ENCODE assay signal across 18 cellular contexts in the genomic region with DNA sequence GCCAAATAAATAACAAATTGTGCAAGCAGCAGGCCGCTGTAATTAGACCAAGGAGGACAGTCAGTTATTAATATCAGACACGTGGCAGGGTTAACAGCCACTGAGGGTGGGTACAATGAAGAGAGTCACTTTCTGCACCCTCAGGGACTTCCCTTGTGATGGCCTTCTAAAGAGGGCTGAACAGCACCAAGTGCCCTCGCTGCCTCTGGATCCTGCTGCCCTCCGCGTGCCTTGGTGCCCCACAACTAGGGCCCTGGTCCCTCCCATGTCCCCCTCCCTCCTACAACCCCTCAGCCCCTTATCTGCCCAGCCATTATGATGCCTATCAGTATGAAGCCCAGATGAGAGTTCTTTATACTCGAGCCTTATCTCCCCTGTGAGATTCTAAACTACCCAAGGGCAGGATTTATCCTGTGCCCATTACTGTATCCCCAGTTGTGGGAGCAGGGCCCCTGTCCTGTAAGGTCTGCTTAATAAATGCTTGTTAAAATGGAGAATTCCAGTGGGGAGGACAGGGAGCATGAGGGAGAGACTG. TPM values are rescaled to one million over a fixed set of nuclear protein-coding genes. Genes with fewer than 3 reads are reported as not detected.
DNase-seq lines count a peak whose midpoint lies in the region; ATAC-seq and TF ChIP-seq lines count a peak whose summit lies in the region.
"Had no signal": no experiment of that assay in that cellular context is flagged by ENCODE, and none has a peak within 500 bp of the region (broad histone marks: within the 10 kb centered on the region; RNA-seq: fewer than 3 reads in every experiment).

No MANE protein-coding gene starts in this region.

- peaks cover 90% of the 10 kb centered on the region for H3K4me1 ChIP-seq in GM23338 (ENCODE audit: insufficient read depth)
- peaks cover 32% of the 10 kb centered on the region for H3K4me1 ChIP-seq in body of pancreas
- peaks cover 68% of the 10 kb centered on the region for H3K4me1 ChIP-seq in lower lobe of right lung
- peaks cover 3 to 81% (median 19%) of the 10 kb centered on the region in 5 donors for H3K4me1 ChIP-seq in subcutaneous abdominal adipose tissue (ENCODE audit: control insufficient read depth in 5 of 5, insufficient read depth in 5 of 5, low read length in 5 of 5)

- ATAC-seq in GM23338 = no peak
- ATAC-seq in body of pancreas = no peak
- no peak for ATAC-seq in lower lobe of right lung
- ATAC-seq in GM18502 (IDR thresholded peaks at IDR 0.05; ENCODE audit: poor library complexity, unreplicated experiment) = no peak
- ATAC-seq: T-cell had no signal

- no peaks in the 10 kb centered on the region for H3K9me2 ChIP-seq in GM23338 (ENCODE audit: insufficient read depth)

- TF ChIP-seq CTCF in GM23338 (conservative IDR thresholded peaks at IDR 0.05; ENCODE audit: low read depth in 2 of 2) (no peak), body of pancreas (IDR thresholded peaks at IDR 0.05) (no peak), lower lobe of right lung (IDR thresholded peaks at IDR 0.05) (no peak)

- H3K4me1 Mint-ChIP-seq in GM23338 = peaks cover 94% of the 10 kb centered on the region

- H3K27ac ChIP-seq in GM23338 (ENCODE audit: low read depth) (peak overlapping the region; percentile 81), body of pancreas (peak overlapping the region in 3 of 4 donors; percentile 66 to 77 (median 67)), lower lobe of right lung (peak overlapping the region; percentile 75), subcutaneous abdominal adipose tissue (ENCODE audit: low read depth, low read length) (peak overlapping the region; percentile 75)

- no peaks in the 10 kb centered on the region for H4K20me1 ChIP-seq in GM23338 (replicated peaks; ENCODE audit: insufficient read depth)

- no peaks in the 10 kb centered on the region for H3K9me3 ChIP-seq in body of pancreas
- H3K9me3 ChIP-seq in lower lobe of right lung = no peaks in the 10 kb centered on the region
- H3K9me3 ChIP-seq in subcutaneous abdominal adipose tissue (ENCODE audit: control insufficient read depth in 5 of 5, low read length in 5 of 5) = no peaks in the 10 kb centered on the region

- no peaks in the 10 kb centered on the region; the same call in 2 of the 3 replicates for H3K9me3 Mint-ChIP-seq in GM23338
- H3K9me3 Mint-ChIP-seq: immature natural killer cell, mesothelial cell of epicardium, T-cell had no signal

- 67 to 78% methylated on average over 6 of the region's 6 CpGs for WGBS in body of pancreas, 2 donors

- peak overlapping the region; percentile 1 for H3K4me2 ChIP-seq in GM23338

- intact Hi-C loops in body of pancreas (cut with DNase I) (no loop called here), lower lobe of right lung (cut with DNase I) (no loop called here), posterior vena cava (cut with DNase I) (no loop called here)

- H3K36me3 Mint-ChIP-seq in GM23338 (ENCODE audit: low read depth) = no peaks in the 10 kb centered on the region; the same call in 2 of the 3 replicates
- H3K36me3 Mint-ChIP-seq: mesothelial cell of epicardium, T-cell had no signal

- no peak overlapping the region for H3K4me3 ChIP-seq in GM23338
- H3K4me3 ChIP-seq in body of pancreas = no peak overlapping the region
- no peak overlapping the region for H3K4me3 ChIP-seq in lower lobe of right lung
- no peak overlapping the region for H3K4me3 ChIP-seq in subcutaneous abdominal adipose tissue (ENCODE audit: low read depth in 1 of 5, low read length in 5 of 5)

- peaks cover 21% of the 10 kb centered on the region for H3K27me3 Mint-ChIP-seq in GM23338 (ENCODE audit: insufficient read depth, low read depth, poor library complexity)

- no peak for TF ChIP-seq POLR2A in body of pancreas (IDR thresholded peaks at IDR 0.05)

- peaks cover 26% of the 10 kb centered on the region for H3F3A ChIP-seq in GM23338 (replicated peaks; ENCODE audit: low read depth)

- peak overlapping the region; percentile 98 for H3K27ac Mint-ChIP-seq in GM23338
- H3K27ac Mint-ChIP-seq: mesothelial cell of epicardium, progenitor cell of endocrine pancreas, T-cell had no signal

- H2AFZ ChIP-seq in GM23338 = no peak overlapping the region

- H3K4me3 Mint-ChIP-seq in GM23338 = peak overlapping the region; percentile 15; the same call in 1 of the 3 replicates
- H3K4me3 Mint-ChIP-seq: immature natural killer cell, mesothelial cell of epicardium, T-cell had no signal

- H3K9ac ChIP-seq in subcutaneous abdominal adipose tissue (ENCODE audit: low read length in 5 of 5) = no peak overlapping the region

- DNase-seq in GM23338 (ENCODE audit: low spot score) (no peak), body of pancreas (no peak), lower lobe of right lung (no peak), activated gamma-delta T cell (lab: John Stamatoyannopoulos, UW) (no peak), posterior vena cava (ENCODE audit: low spot score) (no peak), mucosa of gallbladder (ENCODE audit: low spot score) (no peak)
- DNase-seq: activated CD4-positive, CD25-positive, alpha-beta regulatory T cell; effector CD4-positive, alpha-beta T cell; GDM1; immature natural killer cell; NCI-H1930; NCI-H526 treated with DMSO at 0.1 percent for 48 hours; stimulated activated CD4-positive, alpha-beta T cell treated with anti-CD3 and anti-CD28 coated beads, Interleukin-15, amount 100 ng/mL, for 24 hours; T-cell had no signal

- H3K36me3 ChIP-seq in GM23338 (ENCODE audit: insufficient read depth) (no peaks in the 10 kb centered on the region), body of pancreas (replicated peaks in 1 of 2; ENCODE audit: insufficient read depth in 1 of 2, low read depth in 2 of 2) (no peaks in the 10 kb centered on the region), lower lobe of right lung (no peaks in the 10 kb centered on the region), subcutaneous abdominal adipose tissue (ENCODE audit: control insufficient read depth in 5 of 5, insufficient read depth in 5 of 5, low read length in 5 of 5) (no peaks in the 10 kb centered on the region)

- H3K27me3 ChIP-seq in GM23338 (ENCODE audit: insufficient read depth) = no peaks in the 10 kb centered on the region
- no peaks in the 10 kb centered on the region for H3K27me3 ChIP-seq in body of pancreas
- H3K27me3 ChIP-seq in lower lobe of right lung (ENCODE audit: low read depth) = no peaks in the 10 kb centered on the region
- peaks cover 2 to 37% (median 22%) of the 10 kb centered on the region in 5 donors for H3K27me3 ChIP-seq in subcutaneous abdominal adipose tissue (ENCODE audit: control insufficient read depth in 5 of 5, insufficient read depth in 4 of 5, low read length in 5 of 5)

- no peaks in the 10 kb centered on the region for H3K79me2 ChIP-seq in GM23338 (replicated peaks; ENCODE audit: insufficient read depth)

TF ChIP-seq in GM23338, 12 proteins besides CTCF, POLR2A, EP300 and RAD21:
- no peak for TF ChIP-seq CREB1 (CRISPR knock-in tag; IDR thresholded peaks at IDR 0.05; ENCODE audit: low read depth)
- TF ChIP-seq ETS1 (IDR thresholded peaks at IDR 0.05) = no peak
- TF ChIP-seq EZH2phosphoT487 (IDR thresholded peaks at IDR 0.05; ENCODE audit: unreplicated experiment) = no peak

RNA-seq across cellular contexts. Expression of gene PCDH1, which starts 37.3 kb away (rescaled TPM):
- 155 and 183 TPM in 2 replicates for total RNA-seq in GM23338 (2014; rRNA removed; shearing (Covaris generic))
- 26.2 and 27.8 TPM in 2 replicates for polyA plus RNA-seq in GM23338 (2016; fragmentation: Nextera tagmentation; extraction: Ambion mirVana)
- total RNA-seq in body of pancreas (10 to 100 TPM; 24.9 to 31.3 TPM), lower lobe of right lung (55.7 TPM), posterior vena cava (10 to 100 TPM; 30.2 to 36.7 TPM), mucosa of gallbladder (90.6 TPM)
